In the genomic region with DNA sequence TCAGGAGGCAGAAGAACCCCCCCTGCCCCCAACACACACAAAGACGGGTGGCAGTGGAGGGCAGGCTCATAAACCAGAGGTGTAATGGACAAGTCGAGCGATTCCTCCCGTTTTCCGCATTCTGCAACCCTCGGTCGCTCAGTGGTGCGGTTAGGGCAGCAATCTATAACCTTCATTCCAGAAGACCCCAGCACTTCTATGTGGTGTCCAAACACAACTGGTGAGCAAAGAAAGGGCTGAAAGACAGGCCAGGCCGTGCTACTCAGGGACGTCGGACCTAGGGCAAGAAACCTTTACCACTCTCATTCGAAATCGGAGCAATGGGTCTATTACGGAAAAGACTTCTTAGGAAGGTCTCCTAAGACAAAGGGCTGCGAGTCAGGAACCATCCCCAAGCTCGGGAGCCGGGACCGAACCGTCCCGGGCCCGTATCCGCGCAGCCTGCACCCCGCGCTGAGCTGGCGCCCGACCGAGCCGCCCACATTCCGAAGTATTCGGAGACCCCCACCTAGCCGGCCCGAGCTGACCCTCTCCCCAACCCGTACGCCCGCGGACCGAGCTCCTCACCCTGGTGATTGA, we compare ENCODE assay signal across 8 cellular contexts. TPM values are rescaled to one million over a fixed set of nuclear protein-coding genes. Genes with fewer than 3 reads are reported as not detected.
DNase-seq lines count a peak whose midpoint lies in the region; ATAC-seq and TF ChIP-seq lines count a peak whose summit lies in the region.

No MANE protein-coding gene starts in this region.

- POLR2A ChIA-PET in MCF 10A (lab: Yijun Ruan, JAX), result interaction anchor here (0.6 to 4.6 kb wide), 37 partner anchors 8 to 418 kb away, joined by 3 to 37 read pairs (median 4); a partner anchor contains a TSS

- DNase-seq in A172 (ENCODE audit: low spot score) (peak; percentile 11), SJCRH30 (peak; percentile 32 to 44), MCF 10A (ENCODE audit: unreplicated experiment) (peak; percentile 25), islet precursor cell (peak; percentile 64), activated gamma-delta T cell treated with Interleukin-2 at 50 U/mL for 16 hours (no peak)
- DNase-seq in stimulated activated CD4-positive, alpha-beta T cell treated with anti-CD3 and anti-CD28 coated beads, TNF-alpha, amount 100 ng/mL, for 24 hours (ENCODE audit: low read depth in 3 of 3), result peak in 2 of 3 experiments; percentile 4 to 28

- H3K27ac Mint-ChIP-seq in MCF 10A (ENCODE audit: low read depth, unreplicated experiment), result peak overlapping the region; percentile 88

- BruUV-seq in MCF 10A (replicated peaks; lab: Mats Ljungman, UMichigan), result no TSS peak

- no peaks in the 10 kb centered on the region for H3K36me3 Mint-ChIP-seq in MCF 10A (ENCODE audit: insufficient read depth, unreplicated experiment)

- no peaks in the 10 kb centered on the region for H3K27me3 ChIP-seq in SJCRH30

- H3K4me1 Mint-ChIP-seq in MCF 10A (ENCODE audit: insufficient read depth, unreplicated experiment), result peaks cover 15% of the 10 kb centered on the region

- H3K36me3 ChIP-seq in SJCRH30, result no peaks in the 10 kb centered on the region

- intact Hi-C loops in MCF 10A (cut with micrococcal nuclease), result loop anchor here (5.0 to 10.0 kb wide), 2 partner anchors 100 to 197 kb away; no protein-coding TSS in a partner anchor

- H3K4me1 ChIP-seq in SJCRH30, result no peaks in the 10 kb centered on the region

- H3K4me3 Mint-ChIP-seq in MCF 10A (ENCODE audit: unreplicated experiment), result peak overlapping the region; percentile 93

- peak; percentile 27 for ATAC-seq in GM18498 (IDR thresholded peaks at IDR 0.05; ENCODE audit: unreplicated experiment)
- ATAC-seq in HG02943 (IDR thresholded peaks at IDR 0.05; ENCODE audit: low read depth, unreplicated experiment), result peak; percentile 37

- peak overlapping the region; percentile 90 for H3K4me3 ChIP-seq in SJCRH30

- CTCF ChIA-PET in MCF 10A (lab: Yijun Ruan, JAX), result interaction anchor here (0.7 to 2.7 kb wide), 10 partner anchors 9 to 198 kb away, joined by 3 to 9 read pairs (median 4); no protein-coding TSS in a partner anchor

- peaks cover 5% of the 10 kb centered on the region for H3K9me3 Mint-ChIP-seq in MCF 10A (ENCODE audit: unreplicated experiment)

- TF ChIP-seq CTCF in MCF 10A (IDR thresholded peaks at IDR 0.05; ENCODE audit: unreplicated experiment), result no peak

- H3K27me3 Mint-ChIP-seq in MCF 10A (ENCODE audit: insufficient read depth, unreplicated experiment), result no peaks in the 10 kb centered on the region

- H3K27ac ChIP-seq in SJCRH30, result peak overlapping the region; percentile 76

- no peaks in the 10 kb centered on the region for H3K9me3 ChIP-seq in SJCRH30 (replicated peaks)

RNA-seq across cellular contexts. Expression of a gene that starts 0.6 kb away (rescaled TPM):
- total RNA-seq in A172 (2014; rRNA removed; shearing (Covaris generic)), result 57.3 and 76.7 TPM in 2 replicates
- 63.8 and 64.5 TPM in 2 replicates for total RNA-seq in SJCRH30 (2014; rRNA removed; shearing (Covaris generic))
- total RNA-seq in MCF 10A (2022), result 34.8 and 40.9 TPM in 2 replicates
